ENCODE assay signal across 8 cellular contexts in the genomic region with DNA sequence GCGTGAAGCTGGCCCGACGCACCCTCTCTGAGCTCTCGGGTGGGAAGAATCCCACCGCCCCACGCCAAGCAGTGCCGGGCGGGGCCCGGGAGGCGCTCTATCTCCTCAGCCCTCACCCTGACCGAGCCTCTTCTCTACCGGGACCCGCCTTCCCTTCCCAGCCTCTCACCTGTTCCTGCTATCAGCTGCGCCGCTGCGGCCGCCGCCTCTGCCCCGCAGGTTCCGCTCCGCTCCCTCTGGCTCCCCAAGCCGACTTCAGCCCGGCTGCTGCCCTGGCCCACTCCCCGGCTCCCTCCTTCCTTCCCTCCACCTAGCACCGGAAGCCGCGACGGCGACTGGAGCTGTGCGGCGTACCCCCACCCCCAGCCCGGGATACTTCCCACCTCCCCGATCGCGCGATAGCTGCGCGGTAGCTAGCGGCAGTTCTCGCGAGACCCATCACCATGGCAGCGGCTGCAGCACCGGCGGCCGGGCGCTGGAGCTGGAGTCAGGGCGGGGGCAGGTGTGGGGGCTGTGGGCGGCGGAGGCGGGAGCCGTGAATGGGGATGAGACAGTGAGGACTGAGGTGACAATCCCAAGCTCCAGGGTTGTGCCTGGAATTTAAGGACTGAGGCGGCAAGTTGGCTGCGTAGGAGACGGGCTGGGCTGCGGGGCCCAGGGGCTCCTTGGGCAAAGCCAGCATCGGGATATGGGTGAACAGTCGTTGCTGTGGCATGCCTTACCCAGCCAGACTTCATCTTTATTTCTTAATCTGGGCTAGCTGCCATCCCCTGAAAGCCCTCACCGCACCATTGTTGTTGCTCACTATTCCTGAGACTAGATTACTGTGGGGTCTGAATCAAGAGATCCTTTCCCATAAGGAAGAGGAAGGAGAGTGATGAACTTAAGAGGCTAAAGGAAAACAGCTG. TPM values are rescaled to one million over a fixed set of nuclear protein-coding genes. Genes with fewer than 3 reads are reported as not detected.
A peak's percentile ranks its signal among the peaks of the same experiment; 100 is the strongest.
DNase-seq lines count a peak whose midpoint lies in the region; ATAC-seq and TF ChIP-seq lines count a peak whose summit lies in the region.

A gene (minus strand): TSS at position 347 of the 908 bp plus-strand sequence. CDS start 16,392 bp downstream, outside the sequence.

- H3K36me3 Mint-ChIP-seq in activated CD4-positive, alpha-beta T cell treated with anti-CD3 and anti-CD28 coated beads for 36 hours (ENCODE audit: low read depth): peaks cover 13% of the 10 kb centered on the region
- no peaks in the 10 kb centered on the region for H3K36me3 Mint-ChIP-seq in chondrocyte (ENCODE audit: low read depth)

- no peaks in the 10 kb centered on the region for H3K27me3 Mint-ChIP-seq in activated CD4-positive, alpha-beta T cell treated with anti-CD3 and anti-CD28 coated beads for 36 hours
- H3K27me3 Mint-ChIP-seq in chondrocyte (ENCODE audit: low read depth): peaks cover 8% of the 10 kb centered on the region

- H3K4me1 Mint-ChIP-seq in activated CD4-positive, alpha-beta T cell treated with anti-CD3 and anti-CD28 coated beads for 36 hours: peaks cover 23% of the 10 kb centered on the region
- peaks cover 27% of the 10 kb centered on the region for H3K4me1 Mint-ChIP-seq in chondrocyte (ENCODE audit: low read depth)

- DNase-seq in AG09309 (ENCODE audit: low read depth) (peak; percentile 69), NCI-H510A treated with DMSO at 0.1 percent for 48 hours (lab: John Stamatoyannopoulos, UW) (peak; percentile 94), chondrocyte (ENCODE audit: low spot score) (peak; percentile 98), kidney glomerular epithelial cell (lab: John Stamatoyannopoulos, UW) (peak; percentile 90)
- peak; percentile 97 for DNase-seq in activated CD4-positive, alpha-beta T cell treated with anti-CD3 and anti-CD28 coated beads for 36 hours
- DNase-seq in stimulated activated CD4-positive, alpha-beta T cell treated with anti-CD3 and anti-CD28 coated beads, Interleukin-15, amount 100 ng/mL, for 48 hours (ENCODE audit: low read depth in 2 of 2): peak; percentile 85 to 93

- H3K4me3 Mint-ChIP-seq in activated CD4-positive, alpha-beta T cell treated with anti-CD3 and anti-CD28 coated beads for 36 hours: peak within 1 kb of the TSS; percentile 92
- peak within 1 kb of the TSS; percentile 98 for H3K4me3 Mint-ChIP-seq in chondrocyte (ENCODE audit: unreplicated experiment)

- TF ChIP-seq CTCF in AG09309 (IDR thresholded peaks at IDR 0.05; ENCODE audit: control insufficient read depth, insufficient read depth, low read depth, low read length, missing control alignments): no peak
- peak; percentile 45 for TF ChIP-seq CTCF in chondrocyte (IDR thresholded peaks at IDR 0.05)

- ATAC-seq in GM19035 (IDR thresholded peaks at IDR 0.05; ENCODE audit: unreplicated experiment) (peak; percentile 84), HG03378 (IDR thresholded peaks at IDR 0.05; ENCODE audit: unreplicated experiment) (peak; percentile 56)
- peak; percentile 99 for ATAC-seq in activated CD4-positive, alpha-beta T cell treated with anti-CD3 and anti-CD28 coated beads for 36 hours

- CTCF ChIA-PET in activated CD4-positive, alpha-beta T cell treated with anti-CD3 and anti-CD28 coated beads for 36 hours (lab: Charles Lee): interaction anchor here (0.5 to 4.5 kb wide), 18 partner anchors 11 to 782 kb away, joined by 3 to 20 read pairs (median 4); a partner anchor contains a TSS

- H3K27ac Mint-ChIP-seq in activated CD4-positive, alpha-beta T cell treated with anti-CD3 and anti-CD28 coated beads for 36 hours: peak within 1 kb of the TSS; percentile 74
- H3K27ac Mint-ChIP-seq in chondrocyte (ENCODE audit: unreplicated experiment): peak within 1 kb of the TSS; percentile 93

- POLR2A ChIA-PET in activated CD4-positive, alpha-beta T cell treated with anti-CD3 and anti-CD28 coated beads for 36 hours (lab: Charles Lee): interaction anchor here (0.5 to 1.4 kb wide), 11 partner anchors 9 to 275 kb away, joined by 3 to 5 read pairs (median 3); a partner anchor contains a TSS

- no peaks in the 10 kb centered on the region for H3K9me3 Mint-ChIP-seq in activated CD4-positive, alpha-beta T cell treated with anti-CD3 and anti-CD28 coated beads for 36 hours (ENCODE audit: low read depth)
- no peaks in the 10 kb centered on the region for H3K9me3 Mint-ChIP-seq in chondrocyte (ENCODE audit: low read depth)

- peak within 1 kb of the TSS; percentile 76 for H3K4me3 ChIP-seq in AG09309 (ENCODE audit: control insufficient read depth, low read depth, low read length)

- intact Hi-C loops in activated CD4-positive, alpha-beta T cell treated with anti-CD3 and anti-CD28 coated beads for 36 hours (cut with DNase I, micrococcal nuclease): loop anchor here (1.0 to 5.0 kb wide), 11 partner anchors 20 to 800 kb away; a partner anchor contains a TSS

RNA-seq across cellular contexts. Expression of the gene that starts here (rescaled TPM):
- total RNA-seq in activated CD4-positive, alpha-beta T cell treated with anti-CD3 and anti-CD28 coated beads for 36 hours: 10 to 100 TPM; 84.7 to 96.1 TPM
- total RNA-seq in chondrocyte: 116 to 128 TPM (median 126 TPM) in 3 replicates

Comparison
In these comparisons a context has a peak if more than half of its experiments do, and no peak if none do; other contexts are left out.
1. Peak in every context shown above with its lines: DNase-seq, ATAC-seq and H3K4me3 ChIP-seq.